In genomic region chr14:35158951-35159653, GRCh38 we compare ENCODE assay signal across 1 cellular context.
TF ChIP-seq lines count a peak whose summit lies in the region.

No MANE protein-coding gene starts in this region.

TF ChIP-seq in HepG2, 621 proteins besides CTCF, POLR2A, EP300 and RAD21 (continued from another document and continues in another):
- TF ChIP-seq, protein P1, sequence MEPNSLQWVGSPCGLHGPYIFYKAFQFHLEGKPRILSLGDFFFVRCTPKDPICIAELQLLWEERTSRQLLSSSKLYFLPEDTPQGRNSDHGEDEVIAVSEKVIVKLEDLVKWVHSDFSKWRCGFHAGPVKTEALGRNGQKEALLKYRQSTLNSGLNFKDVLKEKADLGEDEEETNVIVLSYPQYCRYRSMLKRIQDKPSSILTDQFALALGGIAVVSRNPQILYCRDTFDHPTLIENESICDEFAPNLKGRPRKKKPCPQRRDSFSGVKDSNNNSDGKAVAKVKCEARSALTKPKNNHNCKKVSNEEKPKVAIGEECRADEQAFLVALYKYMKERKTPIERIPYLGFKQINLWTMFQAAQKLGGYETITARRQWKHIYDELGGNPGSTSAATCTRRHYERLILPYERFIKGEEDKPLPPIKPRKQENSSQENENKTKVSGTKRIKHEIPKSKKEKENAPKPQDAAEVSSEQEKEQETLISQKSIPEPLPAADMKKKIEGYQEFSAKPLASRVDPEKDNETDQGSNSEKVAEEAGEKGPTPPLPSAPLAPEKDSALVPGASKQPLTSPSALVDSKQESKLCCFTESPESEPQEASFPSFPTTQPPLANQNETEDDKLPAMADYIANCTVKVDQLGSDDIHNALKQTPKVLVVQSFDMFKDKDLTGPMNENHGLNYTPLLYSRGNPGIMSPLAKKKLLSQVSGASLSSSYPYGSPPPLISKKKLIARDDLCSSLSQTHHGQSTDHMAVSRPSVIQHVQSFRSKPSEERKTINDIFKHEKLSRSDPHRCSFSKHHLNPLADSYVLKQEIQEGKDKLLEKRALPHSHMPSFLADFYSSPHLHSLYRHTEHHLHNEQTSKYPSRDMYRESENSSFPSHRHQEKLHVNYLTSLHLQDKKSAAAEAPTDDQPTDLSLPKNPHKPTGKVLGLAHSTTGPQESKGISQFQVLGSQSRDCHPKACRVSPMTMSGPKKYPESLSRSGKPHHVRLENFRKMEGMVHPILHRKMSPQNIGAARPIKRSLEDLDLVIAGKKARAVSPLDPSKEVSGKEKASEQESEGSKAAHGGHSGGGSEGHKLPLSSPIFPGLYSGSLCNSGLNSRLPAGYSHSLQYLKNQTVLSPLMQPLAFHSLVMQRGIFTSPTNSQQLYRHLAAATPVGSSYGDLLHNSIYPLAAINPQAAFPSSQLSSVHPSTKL (CRISPR knock-in tag; IDR thresholded peaks at IDR 0.05): no peak; the same call in 1 of the 2 replicates
- TF ChIP-seq, protein P2, sequence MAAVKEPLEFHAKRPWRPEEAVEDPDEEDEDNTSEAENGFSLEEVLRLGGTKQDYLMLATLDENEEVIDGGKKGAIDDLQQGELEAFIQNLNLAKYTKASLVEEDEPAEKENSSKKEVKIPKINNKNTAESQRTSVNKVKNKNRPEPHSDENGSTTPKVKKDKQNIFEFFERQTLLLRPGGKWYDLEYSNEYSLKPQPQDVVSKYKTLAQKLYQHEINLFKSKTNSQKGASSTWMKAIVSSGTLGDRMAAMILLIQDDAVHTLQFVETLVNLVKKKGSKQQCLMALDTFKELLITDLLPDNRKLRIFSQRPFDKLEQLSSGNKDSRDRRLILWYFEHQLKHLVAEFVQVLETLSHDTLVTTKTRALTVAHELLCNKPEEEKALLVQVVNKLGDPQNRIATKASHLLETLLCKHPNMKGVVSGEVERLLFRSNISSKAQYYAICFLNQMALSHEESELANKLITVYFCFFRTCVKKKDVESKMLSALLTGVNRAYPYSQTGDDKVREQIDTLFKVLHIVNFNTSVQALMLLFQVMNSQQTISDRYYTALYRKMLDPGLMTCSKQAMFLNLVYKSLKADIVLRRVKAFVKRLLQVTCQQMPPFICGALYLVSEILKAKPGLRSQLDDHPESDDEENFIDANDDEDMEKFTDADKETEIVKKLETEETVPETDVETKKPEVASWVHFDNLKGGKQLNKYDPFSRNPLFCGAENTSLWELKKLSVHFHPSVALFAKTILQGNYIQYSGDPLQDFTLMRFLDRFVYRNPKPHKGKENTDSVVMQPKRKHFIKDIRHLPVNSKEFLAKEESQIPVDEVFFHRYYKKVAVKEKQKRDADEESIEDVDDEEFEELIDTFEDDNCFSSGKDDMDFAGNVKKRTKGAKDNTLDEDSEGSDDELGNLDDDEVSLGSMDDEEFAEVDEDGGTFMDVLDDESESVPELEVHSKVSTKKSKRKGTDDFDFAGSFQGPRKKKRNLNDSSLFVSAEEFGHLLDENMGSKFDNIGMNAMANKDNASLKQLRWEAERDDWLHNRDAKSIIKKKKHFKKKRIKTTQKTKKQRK (IDR thresholded peaks at IDR 0.05; ENCODE audit: low read length): no peak
- TF ChIP-seq MIER2 (CRISPR knock-in tag; IDR thresholded peaks at IDR 0.05) (no peak), ZNF501 (CRISPR knock-in tag; IDR thresholded peaks at IDR 0.05) (no peak), PCBP2 (optimal IDR thresholded peaks at IDR 0.05; ENCODE audit: low read depth, low read length, poor library complexity, severe bottlenecking) (no peak), ZBTB7A (CRISPR knock-in tag; IDR thresholded peaks at IDR 0.05) (no peak), E2F1 (CRISPR knock-in tag; IDR thresholded peaks at IDR 0.05) (no peak), ZNF207 (IDR thresholded peaks at IDR 0.05; ENCODE audit: borderline replicate concordance) (no peak), SALL1 (CRISPR knock-in tag; IDR thresholded peaks at IDR 0.05) (peak; percentile 36; the same call in 1 of the 2 replicates), GRHL1 (CRISPR knock-in tag; conservative IDR thresholded peaks at IDR 0.05) (no peak), TBX2 (CRISPR knock-in tag; IDR thresholded peaks at IDR 0.05; ENCODE audit: borderline replicate concordance) (peak; percentile 41), RFXAP (CRISPR knock-in tag; IDR thresholded peaks at IDR 0.05; ENCODE audit: borderline replicate concordance) (no peak), RORA (CRISPR knock-in tag; IDR thresholded peaks at IDR 0.05) (no peak), ZNF30 (CRISPR knock-in tag; IDR thresholded peaks at IDR 0.05) (no peak), ZNF788 (CRISPR knock-in tag; IDR thresholded peaks at IDR 0.05; ENCODE audit: borderline replicate concordance) (no peak), ZNF746 (CRISPR knock-in tag; IDR thresholded peaks at IDR 0.05) (no peak), MXI1 (IDR thresholded peaks at IDR 0.05; ENCODE audit: borderline replicate concordance, low read depth, low read length) (no peak), ZNF616 (CRISPR knock-in tag; IDR thresholded peaks at IDR 0.05; ENCODE audit: low read depth) (no peak), ZBTB14 (CRISPR knock-in tag; IDR thresholded peaks at IDR 0.05) (no peak), NFYC (CRISPR knock-in tag; IDR thresholded peaks at IDR 0.05) (no peak), ZNF569 (CRISPR knock-in tag; IDR thresholded peaks at IDR 0.05; ENCODE audit: borderline replicate concordance) (no peak), CBX1 (IDR thresholded peaks at IDR 0.05; ENCODE audit: low read depth) (no peak), ZNF740 (CRISPR knock-in tag; IDR thresholded peaks at IDR 0.05) (no peak), ZNF333 (CRISPR knock-in tag; IDR thresholded peaks at IDR 0.05; ENCODE audit: borderline replicate concordance) (no peak), ZNF563 (CRISPR knock-in tag; IDR thresholded peaks at IDR 0.05) (no peak), MEF2D (CRISPR knock-in tag; IDR thresholded peaks at IDR 0.05) (peak; percentile 57; the same call in 1 of the 2 replicates), TBP (CRISPR knock-in tag; IDR thresholded peaks at IDR 0.05) (no peak), ZNF850 (CRISPR knock-in tag; conservative IDR thresholded peaks at IDR 0.05) (no peak), SRF (IDR thresholded peaks at IDR 0.05; ENCODE audit: low read depth, low read length) (no peak), SYNCRIP (IDR thresholded peaks at IDR 0.05; ENCODE audit: insufficient read depth, low read depth, low read length) (no peak), ZNF709 (CRISPR knock-in tag; IDR thresholded peaks at IDR 0.05) (no peak), MAFG (CRISPR knock-in tag; IDR thresholded peaks at IDR 0.05) (no peak), HCFC1 (IDR thresholded peaks at IDR 0.05; ENCODE audit: low read depth, low read length) (no peak), ZNF562 (CRISPR knock-in tag; IDR thresholded peaks at IDR 0.05; ENCODE audit: borderline replicate concordance) (no peak), FOXM1 (CRISPR knock-in tag; IDR thresholded peaks at IDR 0.05) (no peak), KDM5B (CRISPR knock-in tag; IDR thresholded peaks at IDR 0.05; ENCODE audit: borderline replicate concordance) (no peak), HDAC6 (IDR thresholded peaks at IDR 0.05; ENCODE audit: low read depth, low read length) (no peak), THAP7 (CRISPR knock-in tag; IDR thresholded peaks at IDR 0.05) (no peak), RCOR2 (CRISPR knock-in tag; IDR thresholded peaks at IDR 0.05) (no peak), ZNF83 (CRISPR knock-in tag; IDR thresholded peaks at IDR 0.05; ENCODE audit: borderline replicate concordance) (no peak), ETV6 (CRISPR knock-in tag; conservative IDR thresholded peaks at IDR 0.05) (no peak), CENPX (CRISPR knock-in tag; IDR thresholded peaks at IDR 0.05) (no peak), ZFP90 (CRISPR knock-in tag; IDR thresholded peaks at IDR 0.05; ENCODE audit: borderline replicate concordance) (no peak)
- TF ChIP-seq, protein P3, sequence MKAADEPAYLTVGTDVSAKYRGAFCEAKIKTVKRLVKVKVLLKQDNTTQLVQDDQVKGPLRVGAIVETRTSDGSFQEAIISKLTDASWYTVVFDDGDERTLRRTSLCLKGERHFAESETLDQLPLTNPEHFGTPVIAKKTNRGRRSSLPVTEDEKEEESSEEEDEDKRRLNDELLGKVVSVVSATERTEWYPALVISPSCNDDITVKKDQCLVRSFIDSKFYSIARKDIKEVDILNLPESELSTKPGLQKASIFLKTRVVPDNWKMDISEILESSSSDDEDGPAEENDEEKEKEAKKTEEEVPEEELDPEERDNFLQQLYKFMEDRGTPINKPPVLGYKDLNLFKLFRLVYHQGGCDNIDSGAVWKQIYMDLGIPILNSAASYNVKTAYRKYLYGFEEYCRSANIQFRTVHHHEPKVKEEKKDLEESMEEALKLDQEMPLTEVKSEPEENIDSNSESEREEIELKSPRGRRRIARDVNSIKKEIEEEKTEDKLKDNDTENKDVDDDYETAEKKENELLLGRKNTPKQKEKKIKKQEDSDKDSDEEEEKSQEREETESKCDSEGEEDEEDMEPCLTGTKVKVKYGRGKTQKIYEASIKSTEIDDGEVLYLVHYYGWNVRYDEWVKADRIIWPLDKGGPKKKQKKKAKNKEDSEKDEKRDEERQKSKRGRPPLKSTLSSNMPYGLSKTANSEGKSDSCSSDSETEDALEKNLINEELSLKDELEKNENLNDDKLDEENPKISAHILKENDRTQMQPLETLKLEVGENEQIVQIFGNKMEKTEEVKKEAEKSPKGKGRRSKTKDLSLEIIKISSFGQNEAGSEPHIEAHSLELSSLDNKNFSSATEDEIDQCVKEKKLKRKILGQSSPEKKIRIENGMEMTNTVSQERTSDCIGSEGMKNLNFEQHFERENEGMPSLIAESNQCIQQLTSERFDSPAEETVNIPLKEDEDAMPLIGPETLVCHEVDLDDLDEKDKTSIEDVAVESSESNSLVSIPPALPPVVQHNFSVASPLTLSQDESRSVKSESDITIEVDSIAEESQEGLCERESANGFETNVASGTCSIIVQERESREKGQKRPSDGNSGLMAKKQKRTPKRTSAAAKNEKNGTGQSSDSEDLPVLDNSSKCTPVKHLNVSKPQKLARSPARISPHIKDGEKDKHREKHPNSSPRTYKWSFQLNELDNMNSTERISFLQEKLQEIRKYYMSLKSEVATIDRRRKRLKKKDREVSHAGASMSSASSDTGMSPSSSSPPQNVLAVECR (CRISPR knock-in tag; IDR thresholded peaks at IDR 0.05; ENCODE audit: borderline replicate concordance): no peak; the same call in 1 of the 2 replicates
- TF ChIP-seq, protein P4, sequence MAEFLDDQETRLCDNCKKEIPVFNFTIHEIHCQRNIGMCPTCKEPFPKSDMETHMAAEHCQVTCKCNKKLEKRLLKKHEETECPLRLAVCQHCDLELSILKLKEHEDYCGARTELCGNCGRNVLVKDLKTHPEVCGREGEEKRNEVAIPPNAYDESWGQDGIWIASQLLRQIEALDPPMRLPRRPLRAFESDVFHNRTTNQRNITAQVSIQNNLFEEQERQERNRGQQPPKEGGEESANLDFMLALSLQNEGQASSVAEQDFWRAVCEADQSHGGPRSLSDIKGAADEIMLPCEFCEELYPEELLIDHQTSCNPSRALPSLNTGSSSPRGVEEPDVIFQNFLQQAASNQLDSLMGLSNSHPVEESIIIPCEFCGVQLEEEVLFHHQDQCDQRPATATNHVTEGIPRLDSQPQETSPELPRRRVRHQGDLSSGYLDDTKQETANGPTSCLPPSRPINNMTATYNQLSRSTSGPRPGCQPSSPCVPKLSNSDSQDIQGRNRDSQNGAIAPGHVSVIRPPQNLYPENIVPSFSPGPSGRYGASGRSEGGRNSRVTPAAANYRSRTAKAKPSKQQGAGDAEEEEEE (CRISPR knock-in tag; IDR thresholded peaks at IDR 0.05; ENCODE audit: borderline replicate concordance): no peak
